In genomic region chrX:125678258-125678657, GRCh38 we compare ENCODE assay signal across 8 cellular contexts.
"Had no signal": no experiment of that assay in that cellular context is flagged by ENCODE, and none has a peak within 500 bp of the region (broad histone marks: within the 10 kb centered on the region; RNA-seq: fewer than 3 reads in every experiment).

No MANE protein-coding gene starts in this region.

- H3K4me2 ChIP-seq: GM23338 had no signal

- H3K4me3 Mint-ChIP-seq: GM23338, H9, HFFc6 had no signal

- H3K9ac ChIP-seq: GM23248 had no signal

- H3K36me3 ChIP-seq: HAP-1 had no signal

- H3K4me3 ChIP-seq: GM23248, GM23338, HAP-1 had no signal

- H3K9me3 Mint-ChIP-seq: HFFc6 had no signal

- H3K27ac Mint-ChIP-seq: GM23338, H9, HFFc6 had no signal

- H3K27ac ChIP-seq: GM23248 had no signal

- DNase-seq: GM23248, GOT3, H7, H9, HCEC 1CT, HFFc6 had no signal

- H2AFZ ChIP-seq: GM23248, GM23338 had no signal

- H3K4me1 Mint-ChIP-seq: GM23338, H9 had no signal
